ENCODE assay signal across 10 cellular contexts in the genomic region with DNA sequence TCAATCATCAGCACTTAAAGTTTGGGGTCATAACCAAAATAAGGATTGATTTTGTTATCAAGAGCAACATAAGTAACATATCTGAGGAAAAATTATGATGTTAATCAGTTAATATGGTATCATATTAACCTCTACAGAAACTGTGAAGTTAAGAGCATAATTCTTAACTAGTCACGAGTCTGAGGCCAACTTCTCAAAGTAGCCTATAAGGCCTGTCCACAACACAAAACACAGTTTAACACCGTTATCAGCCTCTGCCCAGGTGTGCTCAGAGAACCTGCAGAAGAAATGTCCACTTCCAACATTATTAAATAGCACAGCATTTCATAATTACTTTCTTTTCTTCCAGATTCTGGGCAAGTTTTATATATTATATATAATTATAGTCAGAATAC. TPM values are rescaled to one million over a fixed set of nuclear protein-coding genes. Genes with fewer than 3 reads are reported as not detected.
DNase-seq lines count a peak whose midpoint lies in the region; ATAC-seq and TF ChIP-seq lines count a peak whose summit lies in the region.
"Had no signal": no experiment of that assay in that cellular context is flagged by ENCODE, and none has a peak within 500 bp of the region (broad histone marks: within the 10 kb centered on the region; RNA-seq: fewer than 3 reads in every experiment).

No MANE protein-coding gene starts in this region.

- TF ChIP-seq CTCF in fibroblast of villous mesenchyme (IDR thresholded peaks at IDR 0.05; ENCODE audit: insufficient read depth, low read depth, low read length): no peak

- H3K9me3 ChIP-seq in SJCRH30 (replicated peaks): no peaks in the 10 kb centered on the region

- no peak for DNase-seq in SJCRH30
- DNase-seq in fibroblast of villous mesenchyme (ENCODE audit: low read depth): no peak
- DNase-seq in NCI-H1694 treated with DMSO at 0.1 percent for 48 hours (lab: John Stamatoyannopoulos, UW): no peak
- no peak for DNase-seq in SKM-1 treated with dmso at 0.1 percent for 144 hours (lab: John Stamatoyannopoulos, UW; ENCODE audit: unreplicated experiment)
- no peak for DNase-seq in stimulated activated CD8-positive, alpha-beta memory T cell treated with anti-CD3 and anti-CD28 coated beads, Interleukin-4, amount 100 ng/mL, for 48 hours
- DNase-seq: NCI-H1930 had no signal

- no peak overlapping the region; the same call in 1 of the 2 replicates for H3K27ac ChIP-seq in SJCRH30
- H3K27ac ChIP-seq in skin epidermis: peak overlapping the region in 16 of 21 experiments; percentile 35 to 95 (median 90)

- H3K36me3 ChIP-seq in SJCRH30: no peaks in the 10 kb centered on the region

- ATAC-seq in GM21786 (IDR thresholded peaks at IDR 0.05; ENCODE audit: unreplicated experiment) (peak; percentile 25), HG03139 (IDR thresholded peaks at IDR 0.05; ENCODE audit: unreplicated experiment) (no peak)

- H3K4me1 ChIP-seq in SJCRH30: no peaks in the 10 kb centered on the region

- H3K4me3 ChIP-seq in SJCRH30: peak overlapping the region; percentile 100
- H3K4me3 ChIP-seq in fibroblast of villous mesenchyme (ENCODE audit: low read depth, low read length): peak overlapping the region; percentile 81
- H3K4me3 ChIP-seq in skin epidermis: peak overlapping the region; percentile 71 to 99 (median 87)

- no peaks in the 10 kb centered on the region for H3K27me3 ChIP-seq in SJCRH30

RNA-seq across cellular contexts. Expression of a gene that starts 1.1 kb away (rescaled TPM):
- 17.3 and 18.6 TPM in 2 replicates for total RNA-seq in SJCRH30 (2014; rRNA removed; shearing (Covaris generic))
- 16.8 and 27.2 TPM in 2 replicates for total RNA-seq in fibroblast of villous mesenchyme

RNA-seq across cellular contexts. Expression of a gene that starts 26.2 kb away (rescaled TPM):
- not detected in 2 replicates for total RNA-seq in SJCRH30 (2014; rRNA removed; shearing (Covaris generic))
- not detected in 2 replicates for total RNA-seq in fibroblast of villous mesenchyme
- total RNA-seq: myocyte had no signal

RNA-seq across cellular contexts. Expression of a gene that starts 40.6 kb away (rescaled TPM):
- total RNA-seq in SJCRH30 (2014; rRNA removed; shearing (Covaris generic)): not detected in 2 replicates
- not detected in 2 replicates for total RNA-seq in fibroblast of villous mesenchyme
- total RNA-seq: myocyte had no signal

RNA-seq across cellular contexts. Expression of a gene that starts 58.3 kb away (rescaled TPM):
- not detected in 2 replicates for total RNA-seq in SJCRH30 (2014; rRNA removed; shearing (Covaris generic))
- not detected in 2 replicates for total RNA-seq in fibroblast of villous mesenchyme
- total RNA-seq: myocyte had no signal
